ENCODE assay signal across 1 cellular context in genomic region chr3:142706308-142707127, GRCh38.
TF ChIP-seq lines count a peak whose summit lies in the region.

No MANE protein-coding gene starts in this region.

TF ChIP-seq in HepG2, 621 proteins besides CTCF, POLR2A, EP300 and RAD21:
- TF ChIP-seq KIAA2018 (CRISPR knock-in tag; IDR thresholded peaks at IDR 0.05; ENCODE audit: borderline replicate concordance): no peak
- peak; percentile 20; the same call in 1 of the 2 replicates for TF ChIP-seq CEBPG (CRISPR knock-in tag; IDR thresholded peaks at IDR 0.05)
- TF ChIP-seq CEBPB (IDR thresholded peaks at IDR 0.05; ENCODE audit: borderline replicate concordance, low read depth, low read length): peak; percentile 81
